Comparison of ENCODE assay signal across 10 cellular contexts in the genomic region with DNA sequence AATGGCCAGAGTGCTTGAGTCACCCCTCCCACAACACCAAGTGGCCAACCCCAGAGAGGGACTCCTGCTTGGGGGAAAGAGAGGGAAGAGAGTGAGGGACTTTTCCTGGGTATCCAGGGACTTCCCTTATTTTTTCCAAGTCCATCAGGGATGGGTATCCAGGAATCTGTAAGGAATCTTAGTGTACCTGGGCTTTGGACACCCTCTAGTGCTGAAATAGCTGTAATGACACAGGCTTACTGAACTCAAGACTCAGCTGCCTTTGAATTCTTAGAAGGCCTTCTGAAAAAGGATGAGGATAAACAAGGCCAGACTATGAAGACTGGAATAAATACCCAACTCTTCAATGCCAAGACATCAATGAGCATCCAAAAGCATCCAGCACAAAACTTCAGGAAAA. TPM values are rescaled to one million over a fixed set of nuclear protein-coding genes. Genes with fewer than 3 reads are reported as not detected.
A peak's percentile ranks its signal among the peaks of the same experiment; 100 is the strongest.
DNase-seq lines count a peak whose midpoint lies in the region; ATAC-seq and TF ChIP-seq lines count a peak whose summit lies in the region.
"Had no signal": no experiment of that assay in that cellular context is flagged by ENCODE, and none has a peak within 500 bp of the region (broad histone marks: within the 10 kb centered on the region; RNA-seq: fewer than 3 reads in every experiment).

No MANE protein-coding gene starts in this region.

- no peak overlapping the region for H3K4me2 ChIP-seq in neural progenitor cell

- peaks cover 10% of the 10 kb centered on the region for H3K9me3 Mint-ChIP-seq in neural progenitor cell
- peaks cover 7% of the 10 kb centered on the region for H3K9me3 Mint-ChIP-seq in activated CD4-positive, alpha-beta T cell treated with anti-CD3 and anti-CD28 coated beads, Interleukin-2, amount 10 ng/mL, durations not matched to agents 24 days and 14 days
- H3K9me3 Mint-ChIP-seq in activated naive CD8-positive, alpha-beta T cell treated with anti-CD3 and anti-CD28 coated beads, Interleukin-2, amount 50 U/mL, for 24 hours, result peaks cover 11% of the 10 kb centered on the region

- H3F3A ChIP-seq in neural progenitor cell (ENCODE audit: low read depth), result no peaks in the 10 kb centered on the region

- no peaks in the 10 kb centered on the region for H3K27me3 ChIP-seq in neural progenitor cell

- intact Hi-C loops in activated CD4-positive, alpha-beta T cell treated with anti-CD3 and anti-CD28 coated beads, Interleukin-2, amount 10 ng/mL, durations not matched to agents 24 days and 14 days (cut with micrococcal nuclease), result no loop called here

- H3K9ac ChIP-seq in neural progenitor cell, result no peak overlapping the region

- H3K27me3 Mint-ChIP-seq in neural progenitor cell (ENCODE audit: insufficient read depth, low read depth), result no peaks in the 10 kb centered on the region
- peaks cover 9% of the 10 kb centered on the region for H3K27me3 Mint-ChIP-seq in activated CD4-positive, alpha-beta T cell treated with anti-CD3 and anti-CD28 coated beads, Interleukin-2, amount 10 ng/mL, durations not matched to agents 24 days and 14 days
- H3K27me3 Mint-ChIP-seq in activated naive CD8-positive, alpha-beta T cell treated with anti-CD3 and anti-CD28 coated beads, Interleukin-2, amount 50 U/mL, for 24 hours, result no peaks in the 10 kb centered on the region

- no peak for DNase-seq in GM12864 (ENCODE audit: low read depth)
- DNase-seq in NCI-H69 (lab: John Stamatoyannopoulos, UW), result peak; percentile 0
- DNase-seq in dermis blood vessel endothelial cell, result peak; percentile 24
- peak; percentile 53 for DNase-seq in neural progenitor cell (ENCODE audit: low spot score)
- no peak for DNase-seq in activated CD4-positive, alpha-beta T cell treated with anti-CD3 and anti-CD28 coated beads, Interleukin-2, amount 10 ng/mL, durations not matched to agents 24 days and 14 days
- no peak for DNase-seq in activated CD4-positive, alpha-beta T cell treated with anti-CD3 and anti-CD28 coated beads for 4 hours
- DNase-seq in activated naive CD8-positive, alpha-beta T cell treated with anti-CD3 and anti-CD28 coated beads, Interleukin-2, amount 50 U/mL, for 24 hours, result no peak
- DNase-seq: kidney glomerular epithelial cell; stimulated activated naive CD4-positive, alpha-beta T cell treated with Interleukin-2 at 50 U/mL for 16 hours had no signal

- peaks cover 3% of the 10 kb centered on the region for H3K36me3 Mint-ChIP-seq in neural progenitor cell
- H3K36me3 Mint-ChIP-seq in activated CD4-positive, alpha-beta T cell treated with anti-CD3 and anti-CD28 coated beads, Interleukin-2, amount 10 ng/mL, durations not matched to agents 24 days and 14 days (ENCODE audit: low read depth), result no peaks in the 10 kb centered on the region
- H3K36me3 Mint-ChIP-seq in activated naive CD8-positive, alpha-beta T cell treated with anti-CD3 and anti-CD28 coated beads, Interleukin-2, amount 50 U/mL, for 24 hours (ENCODE audit: low read depth), result peaks cover 3% of the 10 kb centered on the region

- H3K4me1 Mint-ChIP-seq in neural progenitor cell, result no peaks in the 10 kb centered on the region
- peaks cover under 1% of the 10 kb centered on the region for H3K4me1 Mint-ChIP-seq in activated CD4-positive, alpha-beta T cell treated with anti-CD3 and anti-CD28 coated beads, Interleukin-2, amount 10 ng/mL, durations not matched to agents 24 days and 14 days
- no peaks in the 10 kb centered on the region for H3K4me1 Mint-ChIP-seq in activated naive CD8-positive, alpha-beta T cell treated with anti-CD3 and anti-CD28 coated beads, Interleukin-2, amount 50 U/mL, for 24 hours

- H3K36me3 ChIP-seq in neural progenitor cell, result no peaks in the 10 kb centered on the region

- TF ChIP-seq CTCF in GM12864 (IDR thresholded peaks at IDR 0.05; ENCODE audit: low read depth, low read length, missing control alignments) (peak; percentile 32), neural progenitor cell (IDR thresholded peaks at IDR 0.05) (peak; percentile 55)

- H3K4me1 ChIP-seq in neural progenitor cell, result peaks cover 8% of the 10 kb centered on the region

- no peaks in the 10 kb centered on the region for H3K79me2 ChIP-seq in neural progenitor cell (ENCODE audit: low read depth)

- H3K4me3 ChIP-seq in GM12864 (ENCODE audit: low read depth, low read length) (no peak overlapping the region), neural progenitor cell (no peak overlapping the region)

- no peak overlapping the region for H2AFZ ChIP-seq in neural progenitor cell (replicated peaks)

- no peak overlapping the region for H3K27ac ChIP-seq in neural progenitor cell

- ATAC-seq in activated naive CD8-positive, alpha-beta T cell treated with anti-CD3 and anti-CD28 coated beads, Interleukin-2, amount 50 U/mL, for 24 hours, result no peak

- H3K9me3 ChIP-seq in neural progenitor cell (ENCODE audit: low read depth), result no peaks in the 10 kb centered on the region

- no peaks in the 10 kb centered on the region for H4K20me1 ChIP-seq in neural progenitor cell (ENCODE audit: low read depth)

- no peak overlapping the region for H3K4me3 Mint-ChIP-seq in neural progenitor cell
- no peak overlapping the region for H3K4me3 Mint-ChIP-seq in activated CD4-positive, alpha-beta T cell treated with anti-CD3 and anti-CD28 coated beads, Interleukin-2, amount 10 ng/mL, durations not matched to agents 24 days and 14 days
- H3K4me3 Mint-ChIP-seq in activated naive CD8-positive, alpha-beta T cell treated with anti-CD3 and anti-CD28 coated beads, Interleukin-2, amount 50 U/mL, for 24 hours, result no peak overlapping the region

- H3K27ac Mint-ChIP-seq in neural progenitor cell, result no peak overlapping the region
- no peak overlapping the region for H3K27ac Mint-ChIP-seq in activated CD4-positive, alpha-beta T cell treated with anti-CD3 and anti-CD28 coated beads, Interleukin-2, amount 10 ng/mL, durations not matched to agents 24 days and 14 days
- no peak overlapping the region for H3K27ac Mint-ChIP-seq in activated naive CD8-positive, alpha-beta T cell treated with anti-CD3 and anti-CD28 coated beads, Interleukin-2, amount 50 U/mL, for 24 hours

RNA-seq across cellular contexts. Expression of a gene that starts 12.0 kb away (rescaled TPM):
- total RNA-seq in dermis blood vessel endothelial cell, result not detected in 2 replicates
- total RNA-seq in neural progenitor cell (ENCODE audit: low replicate concordance), result not detected in 2 replicates
- not detected in 2 replicates for total RNA-seq in activated CD4-positive, alpha-beta T cell treated with anti-CD3 and anti-CD28 coated beads, Interleukin-2, amount 10 ng/mL, durations not matched to agents 24 days and 14 days
- total RNA-seq: skeletal muscle tissue had no signal

RNA-seq across cellular contexts. Expression of a gene that starts 47.6 kb away (rescaled TPM):
- total RNA-seq in dermis blood vessel endothelial cell (1.3 and 5.3 TPM in 2 replicates), neural progenitor cell (ENCODE audit: low replicate concordance) (19.0 and 19.7 TPM in 2 replicates)
- total RNA-seq in activated CD4-positive, alpha-beta T cell treated with anti-CD3 and anti-CD28 coated beads, Interleukin-2, amount 10 ng/mL, durations not matched to agents 24 days and 14 days, result 0.21 and 0.31 TPM in 2 replicates

Comparison
In these comparisons a context has a peak if more than half of its experiments do, and no peak if none do; other contexts are left out.
1. DNase-seq: peak in NCI-H69 (single experiment), dermis blood vessel endothelial cell (single experiment) and neural progenitor cell (single experiment); none in GM12864 (single experiment), activated CD4-positive, alpha-beta T cell treated with anti-CD3 and anti-CD28 coated beads, Interleukin-2, amount 10 ng/mL, durations not matched to agents 24 days and 14 days (single experiment), activated CD4-positive, alpha-beta T cell treated with anti-CD3 and anti-CD28 coated beads for 4 hours (0 of 2) and activated naive CD8-positive, alpha-beta T cell treated with anti-CD3 and anti-CD28 coated beads, Interleukin-2, amount 50 U/mL, for 24 hours (single experiment).